Comparison of ENCODE assay signal across 9 cellular contexts in genomic region chr4:151744614-151745013, GRCh38. TPM values are rescaled to one million over a fixed set of nuclear protein-coding genes. Genes with fewer than 3 reads are reported as not detected.
DNase-seq lines count a peak whose midpoint lies in the region; ATAC-seq and TF ChIP-seq lines count a peak whose summit lies in the region.
"Had no signal": no experiment of that assay in that cellular context is flagged by ENCODE, and none has a peak within 500 bp of the region (broad histone marks: within the 10 kb centered on the region; RNA-seq: fewer than 3 reads in every experiment).

No MANE protein-coding gene starts in this region.

- H3K9me3 ChIP-seq in SK-N-SH (no peaks in the 10 kb centered on the region), upper lobe of left lung (no peaks in the 10 kb centered on the region)

- TF ChIP-seq CTCF in AG04449 (IDR thresholded peaks at IDR 0.05; ENCODE audit: insufficient read depth, low read length, missing control alignments), result no peak
- TF ChIP-seq CTCF in SK-N-SH (IDR thresholded peaks at IDR 0.05), result no peak
- no peak for TF ChIP-seq CTCF in upper lobe of left lung (IDR thresholded peaks at IDR 0.05)

- H3K27me3 ChIP-seq in SK-N-SH (ENCODE audit: insufficient read depth), result no peaks in the 10 kb centered on the region
- H3K27me3 ChIP-seq in upper lobe of left lung, result no peaks in the 10 kb centered on the region

- H3K4me2 ChIP-seq in SK-N-SH, result 0 out of 2 replicates have a peak overlapping the region, but pooled peaks have one; percentile 3

- no peak overlapping the region for H3K4me3 ChIP-seq in AG04449 (ENCODE audit: low read depth, low read length)
- H3K4me3 ChIP-seq in SK-N-SH (ENCODE audit: low read depth in 2 of 2, low read length in 1 of 2), result no peak overlapping the region
- no peak overlapping the region for H3K4me3 ChIP-seq in upper lobe of left lung

- H3K36me3 ChIP-seq in SK-N-SH (replicated peaks in 1 of 2; ENCODE audit: control insufficient read depth in 1 of 2, insufficient read depth in 2 of 2, low read length in 1 of 2) (peaks cover 0 to 3% of the 10 kb centered on the region in 2 experiments), upper lobe of left lung (no peaks in the 10 kb centered on the region)

- 8% methylated on average over 1 of the region's 1 CpG for WGBS in SK-N-SH (ENCODE audit: low lambda C conversion rate)
- WGBS in upper lobe of left lung, 2 donors, result 71 to 88% methylated on average over 1 of the region's 1 CpG

- peak overlapping the region; percentile 34; the same call in 1 of the 2 replicates for H3K9ac ChIP-seq in SK-N-SH

- no peaks in the 10 kb centered on the region for H4K20me1 ChIP-seq in SK-N-SH (ENCODE audit: insufficient read depth)

- POLR2A ChIA-PET in AG04449 (lab: Yijun Ruan, JAX), result no interaction called here
- POLR2A ChIA-PET in SK-N-SH (lab: Yijun Ruan, JAX), result interaction anchor here (1.1 kb wide), 1 partner anchor 15 kb away, joined by 3 read pairs; no protein-coding TSS in a partner anchor

- H3K4me1 ChIP-seq in SK-N-SH (ENCODE audit: control insufficient read depth in 1 of 2, insufficient read depth in 2 of 2, low read depth in 1 of 2, low read length in 1 of 2), result peaks cover 4 to 19% of the 10 kb centered on the region in 2 experiments
- H3K4me1 ChIP-seq in upper lobe of left lung, result no peaks in the 10 kb centered on the region

- no peak for TF ChIP-seq POLR2A in upper lobe of left lung (IDR thresholded peaks at IDR 0.05)

- H2AFZ ChIP-seq in SK-N-SH (ENCODE audit: low read depth), result no peak overlapping the region

- H3F3A ChIP-seq in SK-N-SH (replicated peaks; ENCODE audit: insufficient read depth), result peaks cover 12% of the 10 kb centered on the region

- H3K9me2 ChIP-seq in SK-N-SH, result no peaks in the 10 kb centered on the region

- CTCF ChIA-PET in AG04449 (lab: Yijun Ruan, JAX) (no interaction called here), SK-N-SH (lab: Yijun Ruan, JAX) (no interaction called here)

- ATAC-seq in HG03469 (IDR thresholded peaks at IDR 0.05; ENCODE audit: unreplicated experiment), result no peak
- no peak for ATAC-seq in upper lobe of left lung (ENCODE audit: low FRiP score in 2 of 2)

- peak; percentile 80 for DNase-seq in AG04449 (ENCODE audit: low read depth, low spot score)
- peak; percentile 95 for DNase-seq in H4 (ENCODE audit: low spot score)
- no peak for DNase-seq in SK-N-SH
- DNase-seq in hepatic stellate cell (ENCODE audit: low spot score), result peak; percentile 73
- no peak for DNase-seq in COLO668 (lab: John Stamatoyannopoulos, UW; ENCODE audit: unreplicated experiment)
- no peak for DNase-seq in NCI-H128 (lab: John Stamatoyannopoulos, UW; ENCODE audit: unreplicated experiment)
- no peak for DNase-seq in upper lobe of left lung
- DNase-seq: NCI-H524 treated with DMSO at 0.1 percent for 48 hours had no signal

- H3K79me2 ChIP-seq in SK-N-SH (ENCODE audit: insufficient read depth), result peaks cover 7% of the 10 kb centered on the region

- TF ChIP-seq EP300 in SK-N-SH (IDR thresholded peaks at IDR 0.05; ENCODE audit: borderline replicate concordance in 1 of 2, low read depth in 1 of 2, low read length in 1 of 2), result peak in 1 of 2 experiments; percentile 67; a peak in 1 of 4 replicates
- TF ChIP-seq EP300 in upper lobe of left lung (IDR thresholded peaks at IDR 0.05), result no peak

- TF ChIP-seq RAD21 in SK-N-SH (IDR thresholded peaks at IDR 0.05; ENCODE audit: low read length), result no peak

- H3K27ac ChIP-seq in SK-N-SH (ENCODE audit: low read depth in 2 of 2, low read length in 1 of 2), result peak overlapping the region in 1 of 2 experiments; percentile 78; a peak in 3 of 4 replicates
- H3K27ac ChIP-seq in upper lobe of left lung, result no peak overlapping the region

TF ChIP-seq in SK-N-SH, 30 proteins besides CTCF, POLR2A, EP300 and RAD21:
- TF ChIP-seq MEF2A (IDR thresholded peaks at IDR 0.05; ENCODE audit: borderline replicate concordance, low read depth) (no peak), REST (IDR thresholded peaks at IDR 0.05; ENCODE audit: low read depth, low read length) (no peak), FOSL2 (IDR thresholded peaks at IDR 0.05; ENCODE audit: borderline replicate concordance, low read depth) (peak; percentile 91), GABPA (IDR thresholded peaks at IDR 0.05; ENCODE audit: low read depth) (peak; percentile 27; the same call in 1 of the 2 replicates), YY1 (IDR thresholded peaks at IDR 0.05; ENCODE audit: low read depth) (no peak), RXRA (IDR thresholded peaks at IDR 0.05; ENCODE audit: borderline replicate concordance, low read depth) (peak; percentile 71; the same call in 1 of the 2 replicates), MAX (IDR thresholded peaks at IDR 0.05; ENCODE audit: low read depth) (0 out of 2 replicates have a peak, but pooled peaks have one; percentile 35), USF2 (IDR thresholded peaks at IDR 0.05; ENCODE audit: borderline replicate concordance, low read depth, low read length) (no peak), GATA2 (CRISPR knock-in tag; IDR thresholded peaks at IDR 0.05) (no peak), PBX3 (IDR thresholded peaks at IDR 0.05) (peak; percentile 60), POLR2AphosphoS5 (IDR thresholded peaks at IDR 0.05; ENCODE audit: low read depth, low read length) (peak; percentile 28; the same call in 1 of the 2 replicates), TCF12 (IDR thresholded peaks at IDR 0.05) (peak; percentile 66; the same call in 1 of the 2 replicates), JUND (IDR thresholded peaks at IDR 0.05) (peak; percentile 87)

RNA-seq across cellular contexts. Expression of gene GATB, which starts 16.2 kb away (rescaled TPM):
- total RNA-seq in H4 (2014; rRNA removed; shearing (Covaris generic)), result 22.7 and 38.2 TPM in 2 replicates
- polyA plus RNA-seq in SK-N-SH (2012; rRNA removed), result 28.1 and 32.3 TPM in 2 replicates
- 27.5 and 28.7 TPM in 2 replicates for polyA plus RNA-seq in SK-N-SH (2012; cell fraction: cytosol; rRNA removed)
- polyA plus RNA-seq in SK-N-SH (2012; cell fraction: nucleus; rRNA removed), result 20.7 and 21.7 TPM in 2 replicates
- 10 to 100 TPM; 13.1 to 21.9 (median 14.5) TPM for total RNA-seq in upper lobe of left lung

Comparison
In these comparisons a context has a peak if more than half of its experiments do, and no peak if none do; other contexts are left out.
1. DNase-seq: peak in AG04449 (single experiment), H4 (single experiment) and hepatic stellate cell (single experiment); none in SK-N-SH (single experiment), COLO668 (single experiment), NCI-H128 (single experiment) and upper lobe of left lung (0 of 2).